ENCODE assay signal across 25 cellular contexts in genomic region chr6:10736721-10737120, GRCh38. TPM values are rescaled to one million over a fixed set of nuclear protein-coding genes. Genes with fewer than 3 reads are reported as not detected.
"Had no signal": no experiment of that assay in that cellular context is flagged by ENCODE, and none has a peak within 500 bp of the region (broad histone marks: within the 10 kb centered on the region; RNA-seq: fewer than 3 reads in every experiment).

No MANE protein-coding gene starts in this region.

- DNase-seq: cortex of kidney; effector memory CD8-positive, alpha-beta T cell; erythroblast; esophagus squamous epithelium; foreskin melanocyte; glutamatergic neuron; heart right ventricle; hippocampal formation; left cardiac atrium; left lung; mesenchymal stem cell; mucosa of descending colon; naive B cell; right lobe of liver; small intestine; stimulated activated CD4-positive, alpha-beta T cell treated with anti-CD3 and anti-CD28 coated beads, Interleukin-15, amount 100 ng/mL, for 24 hours; stimulated activated CD4-positive, alpha-beta T cell treated with anti-CD3 and anti-CD28 coated beads, Interleukin-2, amount 100 ng/mL, for 48 hours; stimulated activated CD8-positive, alpha-beta memory T cell treated with anti-CD3 and anti-CD28 coated beads, Interleukin-4, amount 100 ng/mL, for 48 hours; stimulated activated naive CD4-positive, alpha-beta T cell; stimulated activated naive CD8-positive, alpha-beta T cell treated with anti-CD3 and anti-CD28 coated beads, Interleukin-15, amount 100 ng/mL, for 72 hours; thyroid gland had no signal

RNA-seq across cellular contexts. Expression of gene C6orf52, which starts 42.3 kb away (rescaled TPM):
- total RNA-seq: esophagus squamous epithelium, left cardiac atrium, lower leg skin, lung microvascular endothelial cell, omental fat pad, thyroid gland, urinary bladder had no signal
